30 cellular contexts compared by ENCODE assay signal in the genomic region with DNA sequence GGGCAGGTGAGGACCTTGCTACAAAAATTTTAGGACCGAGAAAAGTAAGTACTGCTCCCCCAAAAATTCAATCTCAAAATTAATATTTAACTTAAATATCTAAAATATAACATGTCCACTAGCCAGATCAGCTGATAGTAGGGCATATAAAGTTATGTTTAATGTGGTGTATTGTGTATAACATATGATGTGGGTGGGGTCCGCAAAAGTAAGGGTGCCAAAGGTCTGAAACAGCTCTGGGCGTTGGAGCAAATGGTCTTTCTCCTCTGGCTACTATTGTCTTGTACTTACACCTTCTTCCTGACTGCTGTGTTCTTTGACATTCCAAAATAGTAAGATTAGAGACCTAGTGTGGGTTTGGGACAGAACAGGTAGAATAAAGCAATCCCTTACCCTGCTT. TPM values are rescaled to one million over a fixed set of nuclear protein-coding genes. Genes with fewer than 3 reads are reported as not detected.
"Had no signal": no experiment of that assay in that cellular context is flagged by ENCODE, and none has a peak within 500 bp of the region (broad histone marks: within the 10 kb centered on the region; RNA-seq: fewer than 3 reads in every experiment).

No MANE protein-coding gene starts in this region.

- H3K27ac ChIP-seq: neural progenitor cell, ovary, parathyroid adenoma, psoas muscle, right lobe of liver, skin epidermis, spleen, suprapubic skin, testis, tibial artery, upper lobe of left lung, vagina had no signal

- H3K9me3 ChIP-seq: ovary, psoas muscle, right lobe of liver, spleen, suprapubic skin, testis, tibial artery, upper lobe of left lung, vagina had no signal

- H3K36me3 ChIP-seq: neural progenitor cell, ovary, right lobe of liver, spleen, suprapubic skin, tibial artery, upper lobe of left lung, vagina had no signal

- ATAC-seq: naive thymus-derived CD4-positive, alpha-beta T cell; natural killer cell; psoas muscle; right cardiac atrium; stimulated activated naive CD8-positive, alpha-beta T cell treated with anti-CD3 and anti-CD28 coated beads, Interleukin-15, amount 100 ng/mL, for 72 hours had no signal

- DNase-seq: naive thymus-derived CD4-positive, alpha-beta T cell; natural killer cell; occipital lobe; ovary; posterior cingulate gyrus; psoas muscle; right cardiac atrium; right lobe of liver; spleen; stimulated activated CD4-positive, alpha-beta T cell treated with anti-CD3 and anti-CD28 coated beads, Interleukin-12 subunit alpha, Interleukin-12 subunit beta, amount 100 ng/mL, for 4 hours; stimulated activated CD4-positive, alpha-beta T cell treated with anti-CD3 and anti-CD28 coated beads, Interleukin-1b, Interleukin-23, amount 100 ng/mL, for 48 hours; stimulated activated CD4-positive, alpha-beta T cell treated with anti-CD3 and anti-CD28 coated beads, Interleukin-4, amount 100 ng/mL, for 1 hour; stimulated activated CD4-positive, alpha-beta T cell treated with anti-CD3 and anti-CD28 coated beads, Interleukin-4, amount 100 ng/mL, for 4 hours; stimulated activated CD8-positive, alpha-beta memory T cell treated with anti-CD3 and anti-CD28 coated beads, Interleukin-4, amount 100 ng/mL, for 48 hours; stimulated activated naive CD4-positive, alpha-beta T cell; stimulated activated naive CD8-positive, alpha-beta T cell treated with anti-CD3 and anti-CD28 coated beads, Interleukin-15, amount 100 ng/mL, for 72 hours; stimulated activated naive CD8-positive, alpha-beta T cell treated with anti-CD3 and anti-CD28 coated beads, Interleukin-15, Interleukin-2, amounts not matched to agents 100 U/mL and 50 U/mL, for 24 hours; substantia nigra; testis; tibial artery; trophoblast cell; upper lobe of left lung had no signal

- H3K4me3 ChIP-seq: neural progenitor cell, ovary, psoas muscle, right lobe of liver, skin epidermis, smooth muscle cell, spleen, suprapubic skin, testis, tibial artery, upper lobe of left lung, vagina had no signal

- H3K4me1 ChIP-seq: neural progenitor cell, parathyroid adenoma, psoas muscle, right lobe of liver, spleen, suprapubic skin, testis, upper lobe of left lung, vagina had no signal

RNA-seq across cellular contexts. Expression of gene HTR2A, which starts 41.2 kb away (rescaled TPM):
- total RNA-seq: naive thymus-derived CD4-positive, alpha-beta T cell; natural killer cell; progenitor cell of endocrine pancreas; psoas muscle; renal cortical epithelial cell had no signal
